ENCODE assay signal across 23 cellular contexts in genomic region chr6:47033029-47033796, GRCh38. TPM values are rescaled to one million over a fixed set of nuclear protein-coding genes. Genes with fewer than 3 reads are reported as not detected.
"Had no signal": no experiment of that assay in that cellular context is flagged by ENCODE, and none has a peak within 500 bp of the region (broad histone marks: within the 10 kb centered on the region; RNA-seq: fewer than 3 reads in every experiment).

No MANE protein-coding gene starts in this region.

- H3K4me3 Mint-ChIP-seq: activated CD4-positive, alpha-beta T cell treated with anti-CD3 and anti-CD28 coated beads, Interleukin-2, amount 10 ng/mL, durations not matched to agents 7 days and 5 days; activated naive CD8-positive, alpha-beta T cell treated with anti-CD3 and anti-CD28 coated beads for 36 hours; central memory CD8-positive, alpha-beta T cell; natural killer cell; stimulated activated naive CD8-positive, alpha-beta T cell treated with anti-CD3 and anti-CD28 coated beads, Interleukin-15, amount 100 ng/mL, for 72 hours; T-helper 2 cell treated with Interferon-gamma antibody and Interleukin-4, amounts not matched to agents 5 μg/mL and 100 μg/mL, for 36 hours had no signal

- ATAC-seq: body of pancreas; left colon; natural killer cell; sciatic nerve; stimulated activated naive CD8-positive, alpha-beta T cell treated with anti-CD3 and anti-CD28 coated beads, Interleukin-15, amount 100 ng/mL, for 72 hours; upper lobe of right lung had no signal

- DNase-seq: activated CD4-positive, alpha-beta T cell treated with anti-CD3 and anti-CD28 coated beads, Interleukin-2, amount 10 ng/mL, durations not matched to agents 7 days and 5 days; activated CD8-positive, alpha-beta memory T cell treated with anti-CD3 and anti-CD28 coated beads for 24 hours; activated naive CD8-positive, alpha-beta T cell treated with anti-CD3 and anti-CD28 coated beads for 36 hours; amygdala; body of pancreas; effector memory CD4-positive, alpha-beta T cell; foreskin melanocyte; head of caudate nucleus; left colon; mammary epithelial cell; natural killer cell; occipital lobe; stimulated activated CD4-positive, alpha-beta T cell treated with anti-CD3 and anti-CD28 coated beads, Interleukin-1b, Interleukin-23, amount 100 ng/mL, for 48 hours; stimulated activated naive CD8-positive, alpha-beta T cell treated with anti-CD3 and anti-CD28 coated beads, Interleukin-15, amount 100 ng/mL, for 72 hours; SW 1271; testis; upper lobe of right lung had no signal

- H3K4me3 ChIP-seq: body of pancreas, coronary artery, prostate gland, testis, upper lobe of right lung had no signal

- H3K27me3 ChIP-seq: body of pancreas, testis, upper lobe of right lung had no signal

- H3K9me3 Mint-ChIP-seq: activated CD4-positive, alpha-beta T cell treated with anti-CD3 and anti-CD28 coated beads, Interleukin-2, amount 10 ng/mL, durations not matched to agents 7 days and 5 days; activated naive CD8-positive, alpha-beta T cell treated with anti-CD3 and anti-CD28 coated beads for 36 hours; central memory CD8-positive, alpha-beta T cell; natural killer cell; stimulated activated naive CD8-positive, alpha-beta T cell treated with anti-CD3 and anti-CD28 coated beads, Interleukin-15, amount 100 ng/mL, for 72 hours; T-helper 2 cell treated with Interferon-gamma antibody and Interleukin-4, amounts not matched to agents 5 μg/mL and 100 μg/mL, for 36 hours had no signal

- H3K9me3 ChIP-seq: body of pancreas, prostate gland, testis, upper lobe of right lung had no signal

- H3K27ac ChIP-seq: body of pancreas, coronary artery, prostate gland, testis, upper lobe of right lung had no signal

- H3K36me3 ChIP-seq: prostate gland, upper lobe of right lung had no signal

- H3K4me1 Mint-ChIP-seq: activated CD4-positive, alpha-beta T cell treated with anti-CD3 and anti-CD28 coated beads, Interleukin-2, amount 10 ng/mL, durations not matched to agents 7 days and 5 days; activated naive CD8-positive, alpha-beta T cell treated with anti-CD3 and anti-CD28 coated beads for 36 hours; central memory CD8-positive, alpha-beta T cell; natural killer cell; stimulated activated naive CD8-positive, alpha-beta T cell treated with anti-CD3 and anti-CD28 coated beads, Interleukin-15, amount 100 ng/mL, for 72 hours had no signal

- H3K27ac Mint-ChIP-seq: activated CD4-positive, alpha-beta T cell treated with anti-CD3 and anti-CD28 coated beads, Interleukin-2, amount 10 ng/mL, durations not matched to agents 7 days and 5 days; activated naive CD8-positive, alpha-beta T cell treated with anti-CD3 and anti-CD28 coated beads for 36 hours; natural killer cell; stimulated activated naive CD8-positive, alpha-beta T cell treated with anti-CD3 and anti-CD28 coated beads, Interleukin-15, amount 100 ng/mL, for 72 hours; T-helper 2 cell treated with Interferon-gamma antibody and Interleukin-4, amounts not matched to agents 5 μg/mL and 100 μg/mL, for 36 hours had no signal

- H3K36me3 Mint-ChIP-seq: activated naive CD8-positive, alpha-beta T cell treated with anti-CD3 and anti-CD28 coated beads for 36 hours; natural killer cell had no signal

- H3K4me1 ChIP-seq: prostate gland had no signal

RNA-seq across cellular contexts. Expression of gene ADGRF1, which starts 8.9 kb away (rescaled TPM):
- total RNA-seq: activated CD4-positive, alpha-beta T cell treated with anti-CD3 and anti-CD28 coated beads, Interleukin-2, amount 10 ng/mL, durations not matched to agents 7 days and 5 days; activated naive CD8-positive, alpha-beta T cell treated with anti-CD3 and anti-CD28 coated beads for 36 hours; fibroblast of lung; natural killer cell; occipital lobe had no signal
- polyA plus RNA-seq: fibroblast of lung had no signal
